21 cellular contexts compared by ENCODE assay signal in genomic region chr15:25743909-25744275, GRCh38.
"Had no signal": no experiment of that assay in that cellular context is flagged by ENCODE, and none has a peak within 500 bp of the region (broad histone marks: within the 10 kb centered on the region; RNA-seq: fewer than 3 reads in every experiment).

No MANE protein-coding gene starts in this region.

- H3K9ac ChIP-seq: parathyroid adenoma had no signal

- H3K4me3 Mint-ChIP-seq: memory B cell; natural killer cell; stimulated activated effector memory CD8-positive, alpha-beta T cell treated with anti-CD3 and anti-CD28 coated beads, Interleukin-12 subunit alpha, Interleukin-12 subunit beta, amount 100 ng/mL, for 72 hours had no signal

- H3K27ac ChIP-seq: dorsolateral prefrontal cortex, gastrocnemius medialis, neutrophil, parathyroid adenoma, right lobe of liver, stomach, tibial nerve, upper lobe of left lung had no signal

- ATAC-seq: left lobe of liver; natural killer cell; right lobe of liver; stimulated activated effector memory CD8-positive, alpha-beta T cell treated with anti-CD3 and anti-CD28 coated beads, Interleukin-12 subunit alpha, Interleukin-12 subunit beta, amount 100 ng/mL, for 72 hours had no signal

- H3K36me3 ChIP-seq: gastrocnemius medialis, neutrophil, right lobe of liver, stomach, tibial nerve, upper lobe of left lung had no signal

- H3K9me3 ChIP-seq: gastrocnemius medialis, neutrophil, right lobe of liver, upper lobe of left lung had no signal

- H3K4me2 ChIP-seq: smooth muscle cell had no signal

- H3K4me1 ChIP-seq: gastrocnemius medialis, parathyroid adenoma, right lobe of liver, upper lobe of left lung had no signal

- DNase-seq: dorsolateral prefrontal cortex; effector CD4-positive, alpha-beta T cell; foreskin fibroblast; gastrocnemius medialis; natural killer cell; stimulated activated CD4-positive, alpha-beta T cell treated with anti-CD3 and anti-CD28 coated beads, Interleukin-12 subunit alpha, Interleukin-12 subunit beta, amount 100 ng/mL, for 4 hours; stimulated activated CD4-positive, alpha-beta T cell treated with anti-CD3 and anti-CD28 coated beads, Interleukin-1b, Interleukin-23, amount 100 ng/mL, for 48 hours; stimulated activated CD4-positive, alpha-beta T cell treated with anti-CD3 and anti-CD28 coated beads, Interleukin-4, amount 100 ng/mL, for 1 hour; stimulated activated naive CD4-positive, alpha-beta T cell treated with Interleukin-2 at 50 U/mL for 16 hours; stomach; upper lobe of left lung had no signal

- H3K27ac Mint-ChIP-seq: memory B cell; progenitor cell of endocrine pancreas; stimulated activated effector memory CD8-positive, alpha-beta T cell treated with anti-CD3 and anti-CD28 coated beads, Interleukin-12 subunit alpha, Interleukin-12 subunit beta, amount 100 ng/mL, for 72 hours had no signal

- H3K4me3 ChIP-seq: dorsolateral prefrontal cortex, gastrocnemius medialis, lung, right lobe of liver, smooth muscle cell, stomach, tibial nerve, upper lobe of left lung had no signal

- H3K36me3 Mint-ChIP-seq: memory B cell, natural killer cell had no signal

- H3K9me3 Mint-ChIP-seq: memory B cell; natural killer cell; stimulated activated effector memory CD8-positive, alpha-beta T cell treated with anti-CD3 and anti-CD28 coated beads, Interleukin-12 subunit alpha, Interleukin-12 subunit beta, amount 100 ng/mL, for 72 hours had no signal

- H3K27me3 ChIP-seq: gastrocnemius medialis, neutrophil, right lobe of liver, stomach, tibial nerve, upper lobe of left lung had no signal

- H2AFZ ChIP-seq: parathyroid adenoma had no signal
